In the genomic region with DNA sequence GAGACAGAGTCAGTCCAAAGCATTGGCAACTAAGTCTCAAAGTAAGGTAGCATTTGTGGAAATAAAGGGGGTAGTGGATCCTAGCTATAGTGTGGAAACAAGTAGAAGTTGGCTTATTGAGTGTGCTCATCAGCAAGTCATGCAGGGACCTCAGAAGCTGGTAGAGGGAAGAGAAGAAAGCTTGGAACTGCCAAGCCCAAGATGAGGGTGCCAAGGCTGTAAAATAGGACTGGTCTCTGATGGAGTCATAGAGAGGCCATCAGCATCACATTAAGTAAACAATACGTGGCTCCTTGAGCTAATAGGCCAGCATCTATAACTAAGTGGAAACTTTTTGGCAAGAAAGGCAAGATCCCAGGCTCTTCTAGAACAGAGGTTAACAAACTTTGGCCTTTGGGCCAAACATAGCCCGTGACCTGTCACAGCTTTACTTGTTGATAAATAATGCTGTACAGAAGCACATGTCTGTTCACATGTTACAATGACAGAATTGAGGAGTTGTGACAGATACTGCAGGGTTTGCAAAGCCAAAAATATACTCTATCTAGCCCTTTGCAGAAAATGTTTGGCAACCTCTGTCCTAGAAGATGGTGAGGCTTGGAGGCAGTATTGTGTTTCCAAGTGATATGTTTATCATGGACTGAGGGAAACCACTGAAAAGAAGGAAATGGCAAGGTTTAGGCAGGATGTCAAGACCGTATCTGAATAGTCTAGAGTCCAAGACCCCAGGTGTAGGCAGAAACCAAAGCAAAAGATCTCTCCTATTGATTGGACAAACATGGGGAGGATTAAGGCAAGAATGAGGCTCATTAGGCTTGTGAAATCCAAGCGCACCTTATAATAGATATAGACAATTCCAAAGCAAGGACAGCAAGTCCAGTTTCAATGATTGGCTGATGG, we compare ENCODE assay signal across 12 cellular contexts.
DNase-seq lines count a peak whose midpoint lies in the region; ATAC-seq, FAIRE-seq and TF ChIP-seq lines count a peak whose summit lies in the region.
"Had no signal": no experiment of that assay in that cellular context is flagged by ENCODE, and none has a peak within 500 bp of the region (broad histone marks: within the 10 kb centered on the region; RNA-seq: fewer than 3 reads in every experiment).

No MANE protein-coding gene starts in this region.

- peaks cover 2% of the 10 kb centered on the region for H3K36me3 Mint-ChIP-seq in activated T-helper 2 cell treated with anti-CD3 and anti-CD28 coated beads, Interferon-gamma antibody, Interleukin-2, Interleukin-4, amounts not matched to agents 10 μg/mL and 5 μg/mL and 100 μg/mL, durations not matched to agents 14 hours and 24 hours and 36 hours (ENCODE audit: low read depth)

- BruUV-seq in HepG2 (replicated peaks; lab: Mats Ljungman, UMichigan): no TSS peak

- H4K20me1 ChIP-seq in BLaER1 (no peaks in the 10 kb centered on the region), HepG2 (ENCODE audit: insufficient read depth, low read length) (no peaks in the 10 kb centered on the region)

- intact Hi-C loops in activated T-helper 2 cell treated with anti-CD3 and anti-CD28 coated beads, Interferon-gamma antibody, Interleukin-2, Interleukin-4, amounts not matched to agents 10 μg/mL and 5 μg/mL and 100 μg/mL, durations not matched to agents 14 hours and 24 hours and 36 hours (cut with micrococcal nuclease): loop anchor here (1.0 to 5.0 kb wide), 6 partner anchors 9 to 196 kb away; a partner anchor contains a TSS
- intact Hi-C loops in HepG2 (cut with micrococcal nuclease; ENCODE audit: unreplicated experiment): no loop called here

- peak overlapping the region; percentile 54 for H3K27ac Mint-ChIP-seq in activated T-helper 2 cell treated with anti-CD3 and anti-CD28 coated beads, Interferon-gamma antibody, Interleukin-2, Interleukin-4, amounts not matched to agents 10 μg/mL and 5 μg/mL and 100 μg/mL, durations not matched to agents 14 hours and 24 hours and 36 hours

- no peak overlapping the region for H3K9ac ChIP-seq in BLaER1
- H3K9ac ChIP-seq in HepG2 (ENCODE audit: insufficient read depth, low read depth, low read length): no peak overlapping the region

- 38% methylated on average over 4 of the region's 4 CpGs for WGBS in HepG2 (ENCODE audit: low lambda C conversion rate)
- WGBS in tibial nerve, 2 donors: 64% methylated on average over 4 of the region's 4 CpGs

- DNase-seq in GM12891 (ENCODE audit: insufficient read length, low spot score): no peak
- no peak for DNase-seq in activated T-helper 2 cell treated with anti-CD3 and anti-CD28 coated beads, Interferon-gamma antibody, Interleukin-2, Interleukin-4, amounts not matched to agents 10 μg/mL and 5 μg/mL and 100 μg/mL, durations not matched to agents 14 hours and 24 hours and 36 hours (ENCODE audit: low spot score)
- DNase-seq in HepG2 (ENCODE audit: low spot score): no peak
- DNase-seq in medulla oblongata (ENCODE audit: extremely low spot score): no peak
- no peak for DNase-seq in tibial nerve (ENCODE audit: low spot score in 2 of 2)
- DNase-seq: aorta, NCI-H2227 treated with DMSO at 0.1 percent for 48 hours had no signal

- H3K9me3 ChIP-seq in BLaER1 (peaks cover 21% of the 10 kb centered on the region), HepG2 (ENCODE audit: low read length) (no peaks in the 10 kb centered on the region), tibial nerve (no peaks in the 10 kb centered on the region)

- no peaks in the 10 kb centered on the region for H3K27me3 ChIP-seq in BLaER1
- no peaks in the 10 kb centered on the region for H3K27me3 ChIP-seq in HepG2 (ENCODE audit: control insufficient read depth in 1 of 2, insufficient read depth in 2 of 2, low read length in 2 of 2)
- H3K27me3 ChIP-seq in tibial nerve: no peaks in the 10 kb centered on the region

- no peak for TF ChIP-seq RAD21 in HepG2 (CRISPR knock-in tag; IDR thresholded peaks at IDR 0.05)

- peaks cover 4% of the 10 kb centered on the region for H3K9me3 Mint-ChIP-seq in activated T-helper 2 cell treated with anti-CD3 and anti-CD28 coated beads, Interferon-gamma antibody, Interleukin-2, Interleukin-4, amounts not matched to agents 10 μg/mL and 5 μg/mL and 100 μg/mL, durations not matched to agents 14 hours and 24 hours and 36 hours

- POLR2A ChIA-PET in HepG2 (lab: Yijun Ruan, JAX): no interaction called here

- in situ Hi-C loops in HepG2 (cut with HindIII; ENCODE audit: extremely low pct_ligation_motif_present, low pct_unique_long_range_greater_than_20kb): no loop called here

- H3K36me3 ChIP-seq in BLaER1 (peaks cover 3% of the 10 kb centered on the region; the same call in 1 of the 2 replicates), HepG2 (replicated peaks in 1 of 2; ENCODE audit: control insufficient read depth in 1 of 2, insufficient read depth in 2 of 2, low read length in 2 of 2) (no peaks in the 10 kb centered on the region), tibial nerve (no peaks in the 10 kb centered on the region)

- CTCF ChIA-PET in HepG2 (lab: Yijun Ruan, JAX; ENCODE audit: low intra/inter-chr PET ratio, low total read pairs): no interaction called here

- TF ChIP-seq POLR2A in GM12891 (IDR thresholded peaks at IDR 0.05; ENCODE audit: low read depth, low read length) (no peak), HepG2 (IDR thresholded peaks at IDR 0.05; ENCODE audit: insufficient read depth in 1 of 2, low read depth in 2 of 2, low read length in 2 of 2) (no peak), tibial nerve (IDR thresholded peaks at IDR 0.05) (no peak)

- H3K27ac ChIP-seq in BLaER1 (peak overlapping the region; percentile 75), HepG2 (ENCODE audit: extremely low read length, insufficient read depth, low read length) (no peak overlapping the region), tibial nerve (peak overlapping the region in 1 of 4 donors; percentile 11)
- H3K27ac ChIP-seq: C4-2B had no signal

- H3K4me3 ChIP-seq in BLaER1 (no peak overlapping the region), HepG2 (replicated peaks in 1 of 3; ENCODE audit: insufficient read depth in 1 of 3, low read depth in 2 of 3, low read length in 3 of 3) (no peak overlapping the region), tibial nerve (no peak overlapping the region)

- peaks cover 50% of the 10 kb centered on the region for H3K4me1 ChIP-seq in BLaER1
- no peaks in the 10 kb centered on the region for H3K4me1 ChIP-seq in HepG2 (ENCODE audit: insufficient read depth, low read length)
- H3K4me1 ChIP-seq in tibial nerve: peaks cover 0 to 11% (median 0%) of the 10 kb centered on the region in 4 donors

- H3K79me2 ChIP-seq in HepG2 (ENCODE audit: insufficient read depth, low read length): no peaks in the 10 kb centered on the region

- TF ChIP-seq CTCF in HepG2 (CRISPR knock-in tag; IDR thresholded peaks at IDR 0.05) (no peak), tibial nerve (IDR thresholded peaks at IDR 0.05) (no peak)

- FAIRE-seq in GM12891 (lab: Jason Lieb, UNC): peak; percentile 76
- FAIRE-seq in HepG2 (lab: Jason Lieb, UNC): no peak
- FAIRE-seq: RCC 7860 had no signal

- no peak overlapping the region for H2AFZ ChIP-seq in HepG2 (ENCODE audit: low read length)

- H3K4me2 ChIP-seq in BLaER1: peak overlapping the region; percentile 78
- H3K4me2 ChIP-seq in HepG2 (ENCODE audit: low read depth, low read length): no peak overlapping the region

- ATAC-seq in HepG2 (no peak), HG03108 (IDR thresholded peaks at IDR 0.05; ENCODE audit: unreplicated experiment) (no peak), esophagus mucosa (no peak)

- no peaks in the 10 kb centered on the region for H3K27me3 Mint-ChIP-seq in activated T-helper 2 cell treated with anti-CD3 and anti-CD28 coated beads, Interferon-gamma antibody, Interleukin-2, Interleukin-4, amounts not matched to agents 10 μg/mL and 5 μg/mL and 100 μg/mL, durations not matched to agents 14 hours and 24 hours and 36 hours (ENCODE audit: low read depth)

- no peak overlapping the region for H3K4me3 Mint-ChIP-seq in activated T-helper 2 cell treated with anti-CD3 and anti-CD28 coated beads, Interferon-gamma antibody, Interleukin-2, Interleukin-4, amounts not matched to agents 10 μg/mL and 5 μg/mL and 100 μg/mL, durations not matched to agents 14 hours and 24 hours and 36 hours (ENCODE audit: low read depth)

- peaks cover 58% of the 10 kb centered on the region for H3K4me1 Mint-ChIP-seq in activated T-helper 2 cell treated with anti-CD3 and anti-CD28 coated beads, Interferon-gamma antibody, Interleukin-2, Interleukin-4, amounts not matched to agents 10 μg/mL and 5 μg/mL and 100 μg/mL, durations not matched to agents 14 hours and 24 hours and 36 hours (ENCODE audit: low read depth)

- no peak for TF ChIP-seq EP300 in HepG2 (IDR thresholded peaks at IDR 0.05; ENCODE audit: low read depth in 2 of 2, low read length in 2 of 2)
- no peak for TF ChIP-seq EP300 in HepG2 (CRISPR knock-in tag; IDR thresholded peaks at IDR 0.05; ENCODE audit: borderline replicate concordance)
- TF ChIP-seq EP300 in tibial nerve (IDR thresholded peaks at IDR 0.05): no peak

TF ChIP-seq in GM12891, 5 proteins besides CTCF, POLR2A, EP300 and RAD21:
- TF ChIP-seq POU2F2 (IDR thresholded peaks at IDR 0.05; ENCODE audit: low read depth, low read length) (no peak), TAF1 (IDR thresholded peaks at IDR 0.05; ENCODE audit: low read depth, low read length) (no peak), PAX5 (IDR thresholded peaks at IDR 0.05; ENCODE audit: insufficient read depth, low read length, severe bottlenecking) (no peak), POLR2AphosphoS5 (IDR thresholded peaks at IDR 0.05; ENCODE audit: low read depth, low read length) (no peak), SPI1 (IDR thresholded peaks at IDR 0.05; ENCODE audit: low read depth, low read length) (no peak)

TF ChIP-seq in HepG2, 621 proteins besides CTCF, POLR2A, EP300 and RAD21:
- TF ChIP-seq SSRP1 (CRISPR knock-in tag; IDR thresholded peaks at IDR 0.05): no peak
- TF ChIP-seq, protein P1, sequence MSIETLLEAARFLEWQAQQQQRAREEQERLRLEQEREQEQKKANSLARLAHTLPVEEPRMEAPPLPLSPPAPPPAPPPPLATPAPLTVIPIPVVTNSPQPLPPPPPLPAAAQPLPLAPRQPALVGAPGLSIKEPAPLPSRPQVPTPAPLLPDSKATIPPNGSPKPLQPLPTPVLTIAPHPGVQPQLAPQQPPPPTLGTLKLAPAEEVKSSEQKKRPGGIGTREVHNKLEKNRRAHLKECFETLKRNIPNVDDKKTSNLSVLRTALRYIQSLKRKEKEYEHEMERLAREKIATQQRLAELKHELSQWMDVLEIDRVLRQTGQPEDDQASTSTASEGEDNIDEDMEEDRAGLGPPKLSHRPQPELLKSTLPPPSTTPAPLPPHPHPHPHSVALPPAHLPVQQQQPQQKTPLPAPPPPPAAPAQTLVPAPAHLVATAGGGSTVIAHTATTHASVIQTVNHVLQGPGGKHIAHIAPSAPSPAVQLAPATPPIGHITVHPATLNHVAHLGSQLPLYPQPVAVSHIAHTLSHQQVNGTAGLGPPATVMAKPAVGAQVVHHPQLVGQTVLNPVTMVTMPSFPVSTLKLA (IDR thresholded peaks at IDR 0.05): peak; percentile 31; the same call in 1 of the 2 replicates
